Comparison of ENCODE assay signal across 1 cellular context in genomic region chr18:57837917-57838548, GRCh38.
TF ChIP-seq lines count a peak whose summit lies in the region.

No MANE protein-coding gene starts in this region.

TF ChIP-seq in GM12878, 131 proteins besides CTCF, POLR2A, EP300 and RAD21 (continued from another document):
- TF ChIP-seq MAX (IDR thresholded peaks at IDR 0.05; ENCODE audit: low read depth, low read length) (no peak), STAT3 (IDR thresholded peaks at IDR 0.05; ENCODE audit: low read depth, low read length) (no peak), NR2F1 (conservative IDR thresholded peaks at IDR 0.05) (peak; percentile 77), ZNF687 (IDR thresholded peaks at IDR 0.05) (no peak), PAX8 (IDR thresholded peaks at IDR 0.05) (no peak), BCL11A (IDR thresholded peaks at IDR 0.05; ENCODE audit: low read depth, low read length) (peak; percentile 89), IRF3 (IDR thresholded peaks at IDR 0.05) (no peak), ZZZ3 (IDR thresholded peaks at IDR 0.05; ENCODE audit: control insufficient read depth, insufficient read length, low read depth) (no peak), WRNIP1 (IDR thresholded peaks at IDR 0.05; ENCODE audit: borderline replicate concordance, low read depth, low read length) (no peak), GATAD2B (conservative IDR thresholded peaks at IDR 0.05; ENCODE audit: low read depth) (0 out of 2 replicates have a peak, but pooled peaks have one; percentile 32), BHLHE40 (IDR thresholded peaks at IDR 0.05; ENCODE audit: borderline replicate concordance in 1 of 2, low read depth in 2 of 2, low read length in 1 of 2) (peak; percentile 23 to 43; a peak in 2 of 4 replicates)
